ENCODE assay signal across 10 cellular contexts in genomic region chr7:7989985-7990761, GRCh38. TPM values are rescaled to one million over a fixed set of nuclear protein-coding genes. Genes with fewer than 3 reads are reported as not detected.
DNase-seq lines count a peak whose midpoint lies in the region; ATAC-seq and TF ChIP-seq lines count a peak whose summit lies in the region.
"Had no signal": no experiment of that assay in that cellular context is flagged by ENCODE, and none has a peak within 500 bp of the region (broad histone marks: within the 10 kb centered on the region; RNA-seq: fewer than 3 reads in every experiment).

No MANE protein-coding gene starts in this region.

- DNase-seq in activated T-cell treated with anti-CD3 and anti-CD28 coated beads, Interleukin-2, amount 50 U/mL, for 24 hours: no peak
- no peak for DNase-seq in activated T-cell treated with anti-CD3 and anti-CD28 coated beads, Interleukin-2, amount 50 U/mL, for 48 hours
- no peak for DNase-seq in T-cell
- no peak for DNase-seq in esophagus muscularis mucosa (ENCODE audit: extremely low spot score)
- no peak for DNase-seq in spleen
- DNase-seq in stomach: no peak
- DNase-seq: effector CD4-positive, alpha-beta T cell; NCI-H1694 treated with DMSO at 0.1 percent for 48 hours had no signal

- H3K36me3 ChIP-seq in esophagus muscularis mucosa (no peaks in the 10 kb centered on the region), spleen (peaks cover 0 to 3% (median 0%) of the 10 kb centered on the region in 6 donors), stomach (no peaks in the 10 kb centered on the region)

- TF ChIP-seq CTCF in esophagus muscularis mucosa (IDR thresholded peaks at IDR 0.05) (no peak), spleen (IDR thresholded peaks at IDR 0.05 in 8 of 11, conservative IDR thresholded peaks at IDR 0.05 in 3 of 11) (no peak), stomach (IDR thresholded peaks at IDR 0.05) (no peak)

- ATAC-seq in T-cell (replicated peaks in 1 of 4) (peak in 3 of 4 experiments; percentile 41 to 57 (median 42)), GM21447 (IDR thresholded peaks at IDR 0.05; ENCODE audit: unreplicated experiment) (no peak), GM19397 (IDR thresholded peaks at IDR 0.05; ENCODE audit: unreplicated experiment) (no peak)

- no peaks in the 10 kb centered on the region for H3K27me3 ChIP-seq in esophagus muscularis mucosa
- no peaks in the 10 kb centered on the region for H3K27me3 ChIP-seq in spleen (replicated peaks in 1 of 7)
- H3K27me3 ChIP-seq in stomach: no peaks in the 10 kb centered on the region

- H3K4me3 ChIP-seq in esophagus muscularis mucosa (peak overlapping the region in 3 of 4 donors; percentile 6 to 32 (median 27)), spleen (peak overlapping the region in 2 of 8 donors; percentile 14 to 32), stomach (peak overlapping the region in 1 of 4 donors; percentile 5)

- H3K9me3 ChIP-seq in esophagus muscularis mucosa: peaks cover 0 to 20% (median 18%) of the 10 kb centered on the region in 4 donors
- H3K9me3 ChIP-seq in spleen: peaks cover 10 to 34% (median 30%) of the 10 kb centered on the region in 8 donors
- peaks cover 0 to 25% (median 18%) of the 10 kb centered on the region in 4 donors for H3K9me3 ChIP-seq in stomach

- POLR2A ChIA-PET in T-cell (lab: Charles Lee): interaction anchor here (0.5 to 1.6 kb wide), 7 partner anchors 17 to 350 kb away, joined by 3 to 11 read pairs (median 4); partner anchors contain the start of gene GLCCI1 (in 1 of the 2)

- H3K4me3 Mint-ChIP-seq in activated T-cell treated with anti-CD3 and anti-CD28 coated beads, Interleukin-2, amount 50 U/mL, for 24 hours: peak overlapping the region; percentile 58
- peak overlapping the region; percentile 59 to 73 (median 64) for H3K4me3 Mint-ChIP-seq in T-cell

- H3K27me3 Mint-ChIP-seq in activated T-cell treated with anti-CD3 and anti-CD28 coated beads, Interleukin-2, amount 50 U/mL, for 24 hours: no peaks in the 10 kb centered on the region
- H3K27me3 Mint-ChIP-seq in T-cell: no peaks in the 10 kb centered on the region

- 86% methylated on average over 4 of the region's 4 CpGs for WGBS in esophagus muscularis mucosa
- WGBS in spleen, 5 donors: 85 to 92% (median 88%) methylated on average over 4 of the region's 4 CpGs
- WGBS in stomach, 5 donors: 69 to 88% (median 82%) methylated on average over 4 of the region's 4 CpGs

- TF ChIP-seq POLR2A in esophagus muscularis mucosa (IDR thresholded peaks at IDR 0.05; ENCODE audit: low read depth): no peak
- TF ChIP-seq POLR2A in spleen (IDR thresholded peaks at IDR 0.05): no peak
- TF ChIP-seq POLR2A in stomach (IDR thresholded peaks at IDR 0.05): no peak

- intact Hi-C loops in esophagus muscularis mucosa (cut with DNase I): no loop called here
- intact Hi-C loops in spleen (cut with DNase I; ENCODE audit: low total_unique reads): no loop called here
- intact Hi-C loops in stomach (cut with DNase I; ENCODE audit: low total_unique reads): no loop called here

- TF ChIP-seq EP300 in esophagus muscularis mucosa (IDR thresholded peaks at IDR 0.05) (no peak), stomach (IDR thresholded peaks at IDR 0.05) (no peak)

- peaks cover 62% of the 10 kb centered on the region for H3K4me1 Mint-ChIP-seq in activated T-cell treated with anti-CD3 and anti-CD28 coated beads, Interleukin-2, amount 50 U/mL, for 24 hours (ENCODE audit: low read depth)
- peaks cover 56 to 63% (median 60%) of the 10 kb centered on the region in 3 donors for H3K4me1 Mint-ChIP-seq in T-cell

- peak overlapping the region; percentile 54 for H3K27ac Mint-ChIP-seq in activated T-cell treated with anti-CD3 and anti-CD28 coated beads, Interleukin-2, amount 50 U/mL, for 24 hours
- H3K27ac Mint-ChIP-seq in T-cell: peak overlapping the region; percentile 84 to 85

- H3K9me3 Mint-ChIP-seq in activated T-cell treated with anti-CD3 and anti-CD28 coated beads, Interleukin-2, amount 50 U/mL, for 24 hours: peaks cover 17% of the 10 kb centered on the region
- peaks cover 5 to 22% (median 18%) of the 10 kb centered on the region in 3 donors for H3K9me3 Mint-ChIP-seq in T-cell

- CTCF ChIA-PET in T-cell (lab: Charles Lee): interaction anchor here in 1 of 2 donors (0.9 to 3.0 kb wide), 5 partner anchors 19 to 223 kb away, joined by 3 to 13 read pairs (median 4); no protein-coding TSS in a partner anchor

- peaks cover 13% of the 10 kb centered on the region for H3K36me3 Mint-ChIP-seq in activated T-cell treated with anti-CD3 and anti-CD28 coated beads, Interleukin-2, amount 50 U/mL, for 24 hours (ENCODE audit: low read depth)
- peaks cover 23% of the 10 kb centered on the region for H3K36me3 Mint-ChIP-seq in T-cell

- no peak overlapping the region for H3K27ac ChIP-seq in esophagus muscularis mucosa (replicated peaks in 1 of 4)
- H3K27ac ChIP-seq in spleen: peak overlapping the region in 7 of 8 donors; percentile 62 to 77 (median 72)
- H3K27ac ChIP-seq in stomach: peak overlapping the region in 2 of 5 donors; percentile 43 to 57

- peaks cover 0 to 15% (median 4%) of the 10 kb centered on the region in 4 donors for H3K4me1 ChIP-seq in esophagus muscularis mucosa
- H3K4me1 ChIP-seq in spleen: peaks cover 0 to 65% (median 28%) of the 10 kb centered on the region in 6 donors
- peaks cover 0 to 27% (median 11%) of the 10 kb centered on the region in 4 donors for H3K4me1 ChIP-seq in stomach

RNA-seq across cellular contexts. Expression of gene GLCCI1, which starts 21.6 kb away (rescaled TPM):
- total RNA-seq in T-cell (10 to 100 TPM; 30.6 to 51.5 (median 38.0) TPM), esophagus muscularis mucosa (1 to 10 TPM; 2.8 to 8.3 (median 4.8) TPM), spleen (10 to 100 TPM; 35.7 to 53.2 (median 44.8) TPM), stomach (10 to 100 TPM in 4 of 5 donors, 1 to 10 TPM in 1; 4.6 to 60.9 (median 26.6) TPM)
- polyA plus RNA-seq in spleen (1 to 10 TPM; 9.1 to 9.6 (median 9.4) TPM), stomach (1 to 10 TPM; 2.6 to 3.2 (median 3.0) TPM)

Comparison
In these comparisons a context has a peak if more than half of its experiments do, and no peak if none do; other contexts are left out.
1. ATAC-seq: peak in T-cell (3 of 4); none in GM21447 (single experiment) and GM19397 (single experiment).
2. H3K27ac ChIP-seq: peak in spleen (7 of 8); none in esophagus muscularis mucosa (0 of 4).